9 cellular contexts compared by ENCODE assay signal in genomic region chr17:45307290-45308015, GRCh38. TPM values are rescaled to one million over a fixed set of nuclear protein-coding genes. Genes with fewer than 3 reads are reported as not detected.
DNase-seq lines count a peak whose midpoint lies in the region; ATAC-seq lines count a peak whose summit lies in the region.
"Had no signal": no experiment of that assay in that cellular context is flagged by ENCODE, and none has a peak within 500 bp of the region (broad histone marks: within the 10 kb centered on the region; RNA-seq: fewer than 3 reads in every experiment).

No MANE protein-coding gene starts in this region.

- ATAC-seq in HG02885 (IDR thresholded peaks at IDR 0.05; ENCODE audit: poor library complexity, unreplicated experiment), result peak; percentile 40
- ATAC-seq in natural killer cell treated with Interleukin-12 subunit alpha and Interleukin-12 subunit beta and Interleukin-15 and Interleukin-18, amount 100 ng/mL, for 72 hours, result peak; percentile 51 to 64
- ATAC-seq in HG03460 (IDR thresholded peaks at IDR 0.05; ENCODE audit: unreplicated experiment), result no peak
- no peak for ATAC-seq in left colon

- peaks cover 8% of the 10 kb centered on the region for H3K36me3 ChIP-seq in effector memory CD4-positive, alpha-beta T cell (ENCODE audit: control insufficient read depth, insufficient read depth, low read length)

- H3K36me3 Mint-ChIP-seq in natural killer cell treated with Interleukin-12 subunit alpha and Interleukin-12 subunit beta and Interleukin-15 and Interleukin-18, amount 100 ng/mL, for 72 hours, result peaks cover 11% of the 10 kb centered on the region

- H3K27ac ChIP-seq in effector memory CD4-positive, alpha-beta T cell (ENCODE audit: insufficient read depth, low read length, poor library complexity, severe bottlenecking), result peak overlapping the region; percentile 19

- no peak overlapping the region for H3K4me3 ChIP-seq in effector memory CD4-positive, alpha-beta T cell (ENCODE audit: insufficient read depth, low read depth, low read length, poor library complexity, severe bottlenecking)

- no peaks in the 10 kb centered on the region for H3K9me3 ChIP-seq in effector memory CD4-positive, alpha-beta T cell (ENCODE audit: control insufficient read depth, low read length)

- H3K27me3 Mint-ChIP-seq in natural killer cell treated with Interleukin-12 subunit alpha and Interleukin-12 subunit beta and Interleukin-15 and Interleukin-18, amount 100 ng/mL, for 72 hours, result no peaks in the 10 kb centered on the region

- intact Hi-C loops in left colon (cut with DNase I, micrococcal nuclease), result no loop called here

- H3K27ac Mint-ChIP-seq in natural killer cell treated with Interleukin-12 subunit alpha and Interleukin-12 subunit beta and Interleukin-15 and Interleukin-18, amount 100 ng/mL, for 72 hours, result peak overlapping the region; percentile 96 to 98

- H3K4me3 Mint-ChIP-seq in natural killer cell treated with Interleukin-12 subunit alpha and Interleukin-12 subunit beta and Interleukin-15 and Interleukin-18, amount 100 ng/mL, for 72 hours, result peak overlapping the region; percentile 52
- H3K4me3 Mint-ChIP-seq: neural crest cell had no signal

- H3K27me3 ChIP-seq in effector memory CD4-positive, alpha-beta T cell (replicated peaks; ENCODE audit: control insufficient read depth, insufficient read depth, low read length, poor library complexity, severe bottlenecking), result no peaks in the 10 kb centered on the region

- no peaks in the 10 kb centered on the region for H3K9me3 Mint-ChIP-seq in natural killer cell treated with Interleukin-12 subunit alpha and Interleukin-12 subunit beta and Interleukin-15 and Interleukin-18, amount 100 ng/mL, for 72 hours
- H3K9me3 Mint-ChIP-seq: neural crest cell had no signal

- peak; percentile 79 for DNase-seq in Daoy (ENCODE audit: low read depth)
- DNase-seq in T1000 (lab: John Stamatoyannopoulos, UW), result peak; percentile 14
- DNase-seq in effector memory CD4-positive, alpha-beta T cell, result peak in 1 of 3 donors; percentile 19
- no peak for DNase-seq in natural killer cell treated with Interleukin-12 subunit alpha and Interleukin-12 subunit beta and Interleukin-15 and Interleukin-18, amount 100 ng/mL, for 72 hours (ENCODE audit: low spot score)
- DNase-seq in HK-2 (ENCODE audit: unreplicated experiment), result no peak
- DNase-seq in left colon, result no peak

- peaks cover 35% of the 10 kb centered on the region for H3K4me1 ChIP-seq in effector memory CD4-positive, alpha-beta T cell (ENCODE audit: control insufficient read depth, insufficient read depth, low read length, poor library complexity, severe bottlenecking)

- H3K4me1 Mint-ChIP-seq in natural killer cell treated with Interleukin-12 subunit alpha and Interleukin-12 subunit beta and Interleukin-15 and Interleukin-18, amount 100 ng/mL, for 72 hours (ENCODE audit: low read depth in 2 of 2), result peaks cover 72 to 74% of the 10 kb centered on the region in 2 donors

RNA-seq across cellular contexts. Expression of gene MAP3K14, which starts 9.4 kb away (rescaled TPM):
- total RNA-seq in Daoy (2014; rRNA removed; shearing (Covaris generic)), result 11.3 and 13.9 TPM in 2 replicates
- total RNA-seq in natural killer cell treated with Interleukin-12 subunit alpha and Interleukin-12 subunit beta and Interleukin-15 and Interleukin-18, amount 100 ng/mL, for 72 hours, result 10 to 100 TPM; 65.9 to 75.4 TPM
- 10 to 100 TPM; 13.0 to 13.3 TPM for total RNA-seq in left colon

RNA-seq across cellular contexts. Expression of gene SPATA32, which starts 45.6 kb away (rescaled TPM):
- not detected in 2 replicates for total RNA-seq in Daoy (2014; rRNA removed; shearing (Covaris generic))
- total RNA-seq in natural killer cell treated with Interleukin-12 subunit alpha and Interleukin-12 subunit beta and Interleukin-15 and Interleukin-18, amount 100 ng/mL, for 72 hours, result under 1 TPM; 0.62 to 0.81 TPM
- total RNA-seq in left colon, result not detected

Comparison
In these comparisons a context has a peak if more than half of its experiments do, and no peak if none do; other contexts are left out.
1. DNase-seq: peak in Daoy (single experiment) and T1000 (single experiment); none in natural killer cell treated with Interleukin-12 subunit alpha and Interleukin-12 subunit beta and Interleukin-15 and Interleukin-18, amount 100 ng/mL, for 72 hours (single experiment), HK-2 (single experiment) and left colon (0 of 2).
2. ATAC-seq: peak in HG02885 (single experiment) and natural killer cell treated with Interleukin-12 subunit alpha and Interleukin-12 subunit beta and Interleukin-15 and Interleukin-18, amount 100 ng/mL, for 72 hours (2 of 2); none in HG03460 (single experiment) and left colon (single experiment).